1 cellular context compared by ENCODE assay signal in genomic region chr12:5257763-5258475, GRCh38.
A peak's percentile ranks its signal among the peaks of the same experiment; 100 is the strongest.
TF ChIP-seq lines count a peak whose summit lies in the region.

No MANE protein-coding gene starts in this region.

TF ChIP-seq in HEK293, 187 proteins besides CTCF, POLR2A, EP300 and RAD21:
- TF ChIP-seq ZBTB6 (tag by site-specific recombination; IDR thresholded peaks at IDR 0.05) = no peak
- TF ChIP-seq, protein P1, sequence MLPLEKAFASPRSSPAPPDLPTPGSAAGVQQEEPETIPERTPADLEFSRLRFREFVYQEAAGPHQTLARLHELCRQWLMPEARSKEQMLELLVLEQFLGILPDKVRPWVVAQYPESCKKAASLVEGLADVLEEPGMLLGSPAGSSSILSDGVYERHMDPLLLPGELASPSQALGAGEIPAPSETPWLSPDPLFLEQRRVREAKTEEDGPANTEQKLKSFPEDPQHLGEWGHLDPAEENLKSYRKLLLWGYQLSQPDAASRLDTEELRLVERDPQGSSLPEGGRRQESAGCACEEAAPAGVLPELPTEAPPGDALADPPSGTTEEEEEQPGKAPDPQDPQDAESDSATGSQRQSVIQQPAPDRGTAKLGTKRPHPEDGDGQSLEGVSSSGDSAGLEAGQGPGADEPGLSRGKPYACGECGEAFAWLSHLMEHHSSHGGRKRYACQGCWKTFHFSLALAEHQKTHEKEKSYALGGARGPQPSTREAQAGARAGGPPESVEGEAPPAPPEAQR (tag by site-specific recombination; IDR thresholded peaks at IDR 0.05) = no peak
- no peak for TF ChIP-seq ZNF514 (tag by site-specific recombination; IDR thresholded peaks at IDR 0.05)
- no peak for TF ChIP-seq IKZF3 (tag by site-specific recombination; IDR thresholded peaks at IDR 0.05)
- TF ChIP-seq ZNF596 (tag by site-specific recombination; IDR thresholded peaks at IDR 0.05) = no peak
- no peak for TF ChIP-seq ZNF423 (tag by site-specific recombination; IDR thresholded peaks at IDR 0.05)
- TF ChIP-seq GLIS1 (tag by site-specific recombination; IDR thresholded peaks at IDR 0.05) = peak; percentile 43; the same call in 1 of the 2 replicates
